In genomic region chr19:50344661-50345318, GRCh38 we compare ENCODE assay signal across 11 cellular contexts. TPM values are rescaled to one million over a fixed set of nuclear protein-coding genes. Genes with fewer than 3 reads are reported as not detected.
DNase-seq lines count a peak whose midpoint lies in the region; ATAC-seq and TF ChIP-seq lines count a peak whose summit lies in the region.
"Had no signal": no experiment of that assay in that cellular context is flagged by ENCODE, and none has a peak within 500 bp of the region (broad histone marks: within the 10 kb centered on the region; RNA-seq: fewer than 3 reads in every experiment).

No MANE protein-coding gene starts in this region.

- no peaks in the 10 kb centered on the region for H3K27me3 Mint-ChIP-seq in activated T-helper 1 cell treated with anti-CD3 and anti-CD28 coated beads, Interleukin-12 subunit alpha, Interleukin-12 subunit beta, Interleukin-2, Interleukin-4 antibody, amounts not matched to agents 30 ng/mL and 10 ng/mL and 1 ng/mL, durations not matched to agents 14 hours and 24 hours and 36 hours (ENCODE audit: insufficient read depth)

- peak overlapping the region; percentile 32 for H3K4me3 Mint-ChIP-seq in activated T-helper 1 cell treated with anti-CD3 and anti-CD28 coated beads, Interleukin-12 subunit alpha, Interleukin-12 subunit beta, Interleukin-2, Interleukin-4 antibody, amounts not matched to agents 30 ng/mL and 10 ng/mL and 1 ng/mL, durations not matched to agents 14 hours and 24 hours and 36 hours
- H3K4me3 Mint-ChIP-seq: CD8-positive, alpha-beta T cell had no signal

- DNase-seq in Ammon's horn (ENCODE audit: low spot score) (peak; percentile 58), NCI-H1694 treated with DMSO at 0.1 percent for 48 hours (lab: John Stamatoyannopoulos, UW) (no peak), DMS114 treated with DMSO at 0.1 percent for 48 hours (lab: John Stamatoyannopoulos, UW; ENCODE audit: unreplicated experiment) (no peak), NCI-H82 treated with DMSO at 0.1 percent for 48 hours (lab: John Stamatoyannopoulos, UW; ENCODE audit: unreplicated experiment) (no peak)
- no peak for DNase-seq in activated T-helper 1 cell treated with anti-CD3 and anti-CD28 coated beads, Interleukin-12 subunit alpha, Interleukin-12 subunit beta, Interleukin-2, Interleukin-4 antibody, amounts not matched to agents 30 ng/mL and 10 ng/mL and 1 ng/mL, durations not matched to agents 14 hours and 24 hours and 36 hours (ENCODE audit: low spot score)
- DNase-seq: activated CD8-positive, alpha-beta memory T cell treated with anti-CD3 and anti-CD28 coated beads, Interleukin-2, amount 50 U/mL, for 4 hours; CD8-positive, alpha-beta T cell; KG1 had no signal

- H3K27ac Mint-ChIP-seq in activated T-helper 1 cell treated with anti-CD3 and anti-CD28 coated beads, Interleukin-12 subunit alpha, Interleukin-12 subunit beta, Interleukin-2, Interleukin-4 antibody, amounts not matched to agents 30 ng/mL and 10 ng/mL and 1 ng/mL, durations not matched to agents 14 hours and 24 hours and 36 hours: peak overlapping the region; percentile 43
- H3K27ac Mint-ChIP-seq: CD8-positive, alpha-beta T cell had no signal

- ATAC-seq in HG03135 (IDR thresholded peaks at IDR 0.05; ENCODE audit: unreplicated experiment): peak; percentile 52
- no peak for ATAC-seq in HG03457 (IDR thresholded peaks at IDR 0.05; ENCODE audit: unreplicated experiment)
- ATAC-seq: CD8-positive, alpha-beta T cell had no signal

- H3K36me3 Mint-ChIP-seq in activated T-helper 1 cell treated with anti-CD3 and anti-CD28 coated beads, Interleukin-12 subunit alpha, Interleukin-12 subunit beta, Interleukin-2, Interleukin-4 antibody, amounts not matched to agents 30 ng/mL and 10 ng/mL and 1 ng/mL, durations not matched to agents 14 hours and 24 hours and 36 hours (ENCODE audit: low read depth): peaks cover 8% of the 10 kb centered on the region
- H3K36me3 Mint-ChIP-seq: CD8-positive, alpha-beta T cell had no signal

- intact Hi-C loops in activated T-helper 1 cell treated with anti-CD3 and anti-CD28 coated beads, Interleukin-12 subunit alpha, Interleukin-12 subunit beta, Interleukin-2, Interleukin-4 antibody, amounts not matched to agents 30 ng/mL and 10 ng/mL and 1 ng/mL, durations not matched to agents 14 hours and 24 hours and 36 hours (cut with micrococcal nuclease): no loop called here

- H3K9me3 Mint-ChIP-seq in activated T-helper 1 cell treated with anti-CD3 and anti-CD28 coated beads, Interleukin-12 subunit alpha, Interleukin-12 subunit beta, Interleukin-2, Interleukin-4 antibody, amounts not matched to agents 30 ng/mL and 10 ng/mL and 1 ng/mL, durations not matched to agents 14 hours and 24 hours and 36 hours: no peaks in the 10 kb centered on the region

- peak; percentile 71 for TF ChIP-seq POLR2A in GM18526 (IDR thresholded peaks at IDR 0.05; ENCODE audit: extremely low read depth, insufficient read length)

- H3K4me1 Mint-ChIP-seq in activated T-helper 1 cell treated with anti-CD3 and anti-CD28 coated beads, Interleukin-12 subunit alpha, Interleukin-12 subunit beta, Interleukin-2, Interleukin-4 antibody, amounts not matched to agents 30 ng/mL and 10 ng/mL and 1 ng/mL, durations not matched to agents 14 hours and 24 hours and 36 hours (ENCODE audit: low read depth): peaks cover 40% of the 10 kb centered on the region

RNA-seq across cellular contexts. Expression of gene KCNC3, which starts 15.6 kb away (rescaled TPM):
- 23.7 and 24.0 TPM in 2 replicates for total RNA-seq in activated T-helper 1 cell treated with anti-CD3 and anti-CD28 coated beads, Interleukin-12 subunit alpha, Interleukin-12 subunit beta, Interleukin-2, Interleukin-4 antibody, amounts not matched to agents 30 ng/mL and 10 ng/mL and 1 ng/mL, durations not matched to agents 14 hours and 24 hours and 36 hours

RNA-seq across cellular contexts. Expression of gene NAPSA, which starts 20.6 kb away (rescaled TPM):
- total RNA-seq in activated T-helper 1 cell treated with anti-CD3 and anti-CD28 coated beads, Interleukin-12 subunit alpha, Interleukin-12 subunit beta, Interleukin-2, Interleukin-4 antibody, amounts not matched to agents 30 ng/mL and 10 ng/mL and 1 ng/mL, durations not matched to agents 14 hours and 24 hours and 36 hours: 15.8 and 16.4 TPM in 2 replicates

RNA-seq across cellular contexts. Expression of gene NR1H2, which starts 31.5 kb away (rescaled TPM):
- 84.3 and 84.8 TPM in 2 replicates for total RNA-seq in activated T-helper 1 cell treated with anti-CD3 and anti-CD28 coated beads, Interleukin-12 subunit alpha, Interleukin-12 subunit beta, Interleukin-2, Interleukin-4 antibody, amounts not matched to agents 30 ng/mL and 10 ng/mL and 1 ng/mL, durations not matched to agents 14 hours and 24 hours and 36 hours

RNA-seq across cellular contexts. Expression of gene POLD1, which starts 39.4 kb away (rescaled TPM):
- total RNA-seq in activated T-helper 1 cell treated with anti-CD3 and anti-CD28 coated beads, Interleukin-12 subunit alpha, Interleukin-12 subunit beta, Interleukin-2, Interleukin-4 antibody, amounts not matched to agents 30 ng/mL and 10 ng/mL and 1 ng/mL, durations not matched to agents 14 hours and 24 hours and 36 hours: 171 and 178 TPM in 2 replicates
